Comparison of ENCODE assay signal across 18 cellular contexts in genomic region chr5:133396724-133397123, GRCh38.
DNase-seq lines count a peak whose midpoint lies in the region; ATAC-seq and TF ChIP-seq lines count a peak whose summit lies in the region.
"Had no signal": no experiment of that assay in that cellular context is flagged by ENCODE, and none has a peak within 500 bp of the region (broad histone marks: within the 10 kb centered on the region; RNA-seq: fewer than 3 reads in every experiment).

No MANE protein-coding gene starts in this region.

- no peak overlapping the region for H3K4me3 ChIP-seq in BLaER1 treated with 17β-estradiol and CSF1 and Interleukin-3, amounts not matched to agents 10 nM and 100 nM
- H3K4me3 ChIP-seq in sigmoid colon = no peak overlapping the region
- H3K4me3 ChIP-seq: suprapubic skin had no signal

- no peak overlapping the region for H3K27ac Mint-ChIP-seq in activated T-helper 17 cell treated with anti-CD3 and anti-CD28 coated beads, Interleukin-2, amount 50 U/mL, for 72 hours
- no peak overlapping the region for H3K27ac Mint-ChIP-seq in neural crest cell (ENCODE audit: unreplicated experiment)

- DNase-seq in neural crest cell (ENCODE audit: low read depth, low spot score) (no peak), OCI-M2 (lab: John Stamatoyannopoulos, UW; ENCODE audit: unreplicated experiment) (no peak), amygdala (lab: John Stamatoyannopoulos, UW) (no peak), sigmoid colon (no peak)
- DNase-seq: activated CD4-positive, alpha-beta T cell treated with anti-CD3 and anti-CD28 coated beads for 1 hour; activated T-cell treated with anti-CD3 and anti-CD28 coated beads, Interleukin-2, amount 50 U/mL, for 48 hours; AML-193; Kasumi-1; NCI-H1417 treated with DMSO at 0.1 percent for 48 hours; NCI-H2171; NCI-H748 treated with DMSO at 0.1 percent for 48 hours; stimulated activated CD4-positive, alpha-beta T cell treated with anti-CD3 and anti-CD28 coated beads, Interleukin-1b, Interleukin-23, amount 100 ng/mL, for 48 hours had no signal

- no peaks in the 10 kb centered on the region for H3K27me3 ChIP-seq in BLaER1 treated with 17β-estradiol and CSF1 and Interleukin-3, amounts not matched to agents 10 nM and 100 nM
- H3K27me3 ChIP-seq in sigmoid colon = no peaks in the 10 kb centered on the region
- H3K27me3 ChIP-seq: suprapubic skin had no signal

- no peaks in the 10 kb centered on the region for H3K9me3 Mint-ChIP-seq in activated T-helper 17 cell treated with anti-CD3 and anti-CD28 coated beads, Interleukin-2, amount 50 U/mL, for 72 hours
- H3K9me3 Mint-ChIP-seq in neural crest cell = peaks cover 4% of the 10 kb centered on the region

- 34 to 59% methylated on average over 4 of the region's 4 CpGs for WGBS in sigmoid colon, 2 donors

- ATAC-seq in GM18868 (IDR thresholded peaks at IDR 0.05; ENCODE audit: unreplicated experiment) = peak; percentile 45
- ATAC-seq in activated T-helper 17 cell treated with anti-CD3 and anti-CD28 coated beads, Interleukin-2, amount 50 U/mL, for 72 hours (replicated peaks) = peak; percentile 49
- ATAC-seq: Panc1, sciatic nerve had no signal

- intact Hi-C loops in sigmoid colon (cut with DNase I) = no loop called here

- TF ChIP-seq CTCF in neural crest cell (conservative IDR thresholded peaks at IDR 0.05) (no peak), sigmoid colon (IDR thresholded peaks at IDR 0.05) (no peak)

- H3K4me3 Mint-ChIP-seq in activated T-helper 17 cell treated with anti-CD3 and anti-CD28 coated beads, Interleukin-2, amount 50 U/mL, for 72 hours = no peak overlapping the region
- peak overlapping the region; percentile 46 for H3K4me3 Mint-ChIP-seq in neural crest cell

- H3K36me3 ChIP-seq in BLaER1 treated with 17β-estradiol and CSF1 and Interleukin-3, amounts not matched to agents 10 nM and 100 nM = no peaks in the 10 kb centered on the region
- H3K36me3 ChIP-seq in sigmoid colon = no peaks in the 10 kb centered on the region
- H3K36me3 ChIP-seq: suprapubic skin had no signal

- no peaks in the 10 kb centered on the region for H3K36me3 Mint-ChIP-seq in activated T-helper 17 cell treated with anti-CD3 and anti-CD28 coated beads, Interleukin-2, amount 50 U/mL, for 72 hours (ENCODE audit: low read depth)
- peaks cover 3% of the 10 kb centered on the region for H3K36me3 Mint-ChIP-seq in neural crest cell (ENCODE audit: low read depth)

- peak overlapping the region; percentile 36 to 77 (median 71) for H3K4me2 ChIP-seq in BLaER1 treated with 17β-estradiol and CSF1 and Interleukin-3, amounts not matched to agents 10 nM and 100 nM

- peaks cover 32 to 77% (median 63%) of the 10 kb centered on the region in 10 experiments for H3K4me1 ChIP-seq in BLaER1 treated with 17β-estradiol and CSF1 and Interleukin-3, amounts not matched to agents 10 nM and 100 nM
- H3K4me1 ChIP-seq in sigmoid colon = no peaks in the 10 kb centered on the region
- H3K4me1 ChIP-seq: suprapubic skin had no signal

- peak overlapping the region in 2 of 11 experiments; percentile 22 to 41; a peak in 3 of 22 replicates for H3K27ac ChIP-seq in BLaER1 treated with 17β-estradiol and CSF1 and Interleukin-3, amounts not matched to agents 10 nM and 100 nM
- no peak overlapping the region for H3K27ac ChIP-seq in sigmoid colon
- H3K27ac ChIP-seq: suprapubic skin had no signal

- H4K20me1 ChIP-seq in BLaER1 treated with 17β-estradiol and CSF1 and Interleukin-3, amounts not matched to agents 10 nM and 100 nM = no peaks in the 10 kb centered on the region

- H3K27me3 Mint-ChIP-seq in activated T-helper 17 cell treated with anti-CD3 and anti-CD28 coated beads, Interleukin-2, amount 50 U/mL, for 72 hours = no peaks in the 10 kb centered on the region
- no peaks in the 10 kb centered on the region for H3K27me3 Mint-ChIP-seq in neural crest cell (ENCODE audit: low read depth)

- no peak for TF ChIP-seq POLR2A in sigmoid colon (IDR thresholded peaks at IDR 0.05)

- no peak overlapping the region; a peak in 2 of 22 replicates for H3K9ac ChIP-seq in BLaER1 treated with 17β-estradiol and CSF1 and Interleukin-3, amounts not matched to agents 10 nM and 100 nM

- no peak for TF ChIP-seq EP300 in sigmoid colon (IDR thresholded peaks at IDR 0.05)

- H3K9me3 ChIP-seq in BLaER1 treated with 17β-estradiol and CSF1 and Interleukin-3, amounts not matched to agents 10 nM and 100 nM (replicated peaks in 1 of 11) = peaks cover 0 to 17% (median 7%) of the 10 kb centered on the region in 11 experiments; a peak in 13 of 22 replicates
- no peaks in the 10 kb centered on the region for H3K9me3 ChIP-seq in sigmoid colon
- H3K9me3 ChIP-seq: suprapubic skin had no signal

- peaks cover 9% of the 10 kb centered on the region for H3K4me1 Mint-ChIP-seq in activated T-helper 17 cell treated with anti-CD3 and anti-CD28 coated beads, Interleukin-2, amount 50 U/mL, for 72 hours
- H3K4me1 Mint-ChIP-seq in neural crest cell = peaks cover 30% of the 10 kb centered on the region
